Comparison of ENCODE assay signal across 23 cellular contexts in the genomic region with DNA sequence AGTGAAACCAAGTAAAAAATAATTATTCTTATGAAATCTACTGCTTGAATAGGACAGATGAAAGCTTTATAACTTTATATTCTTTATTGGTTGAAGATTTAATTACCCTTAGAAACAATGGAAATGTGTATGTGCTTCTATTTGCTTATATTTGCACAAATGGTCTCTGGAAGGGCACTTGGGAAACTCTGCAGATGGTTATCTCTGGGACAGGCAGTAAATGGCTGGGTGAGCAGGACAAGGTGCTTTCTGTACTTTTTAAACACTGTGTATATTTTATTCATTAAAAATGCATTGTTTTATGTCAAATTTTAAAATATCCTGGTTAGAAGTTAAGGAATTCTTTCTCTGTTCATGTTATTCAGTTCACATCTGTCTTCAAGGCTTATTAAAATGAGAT.
"Had no signal": no experiment of that assay in that cellular context is flagged by ENCODE, and none has a peak within 500 bp of the region (broad histone marks: within the 10 kb centered on the region; RNA-seq: fewer than 3 reads in every experiment).

No MANE protein-coding gene starts in this region.

- H3K36me3 ChIP-seq: brain microvascular endothelial cell had no signal

- H3K27me3 ChIP-seq: brain microvascular endothelial cell, dorsolateral prefrontal cortex had no signal

- H3K4me3 ChIP-seq: coronary artery, dorsolateral prefrontal cortex had no signal

- DNase-seq: activated CD4-positive, alpha-beta memory T cell treated with anti-CD3 and anti-CD28 coated beads for 36 hours; activated CD4-positive, alpha-beta T cell treated with anti-CD3 and anti-CD28 coated beads for 36 hours; activated CD4-positive, alpha-beta T cell treated with anti-CD3 and anti-CD28 coated beads, Interleukin-2, amount 10 ng/mL, durations not matched to agents 24 days and 14 days; activated CD4-positive, CD25-positive, alpha-beta regulatory T cell; activated CD4-positive, CD25-positive, alpha-beta regulatory T cell treated with anti-CD3 and anti-CD28 coated beads, Interleukin-2, amount 50 U/mL, for 72 hours; activated CD8-positive, alpha-beta memory T cell treated with anti-CD3 and anti-CD28 coated beads, Interleukin-2, amount 10 ng/mL, durations not matched to agents 7 days and 5 days; activated CD8-positive, alpha-beta memory T cell treated with anti-CD3 and anti-CD28 coated beads, Interleukin-2, amount 50 U/mL, for 4 hours; activated CD8-positive, alpha-beta T cell treated with anti-CD3 and anti-CD28 coated beads, Interleukin-2, amount 10 ng/mL, durations not matched to agents 7 days and 5 days; activated gamma-delta T cell; activated naive CD4-positive, alpha-beta T cell; activated naive CD4-positive, alpha-beta T cell treated with anti-CD3 and anti-CD28 coated beads, Interleukin-2, amount 10 ng/mL, durations not matched to agents 7 days and 5 days; activated naive CD8-positive, alpha-beta T cell treated with anti-CD3 and anti-CD28 coated beads, Interleukin-2, amount 10 ng/mL, durations not matched to agents 7 days and 5 days; activated T-cell treated with anti-CD3 and anti-CD28 coated beads, Interleukin-2, amount 50 U/mL, for 24 hours; activated T-cell treated with anti-CD3 and anti-CD28 coated beads, Interleukin-2, amount 50 U/mL, for 72 hours; anterior cingulate cortex; brain microvascular endothelial cell; dorsolateral prefrontal cortex; effector memory CD4-positive, alpha-beta T cell; endodermal cell; foreskin fibroblast; head of caudate nucleus; hippocampal formation had no signal
